ENCODE assay signal across 1 cellular context in genomic region chr11:106679633-106680032, GRCh38.
TF ChIP-seq lines count a peak whose summit lies in the region.

No MANE protein-coding gene starts in this region.

TF ChIP-seq in H1, 55 proteins besides CTCF, POLR2A, EP300 and RAD21:
- TF ChIP-seq SRF (IDR thresholded peaks at IDR 0.05; ENCODE audit: low read depth, low read length): no peak
- TF ChIP-seq ASH2L (IDR thresholded peaks at IDR 0.05; ENCODE audit: low read length): no peak
- no peak for TF ChIP-seq POU5F1 (IDR thresholded peaks at IDR 0.05; ENCODE audit: low read depth, low read length)
- TF ChIP-seq KDM1A (IDR thresholded peaks at IDR 0.05; ENCODE audit: borderline replicate concordance, low read length): no peak
